In genomic region chr1:241141666-241142065, GRCh38 we compare ENCODE assay signal across 5 cellular contexts.
DNase-seq lines count a peak whose midpoint lies in the region; FAIRE-seq and TF ChIP-seq lines count a peak whose summit lies in the region.
"Not testable (repeated sequence)": the region's sequence is repeated elsewhere in the genome, so short reads cannot be mapped to it uniquely, and the experiment has no call there.

No MANE protein-coding gene starts in this region.

- not testable (repeated sequence) for H3K27ac ChIP-seq in esophagus muscularis mucosa (replicated peaks in 1 of 4); liver (ENCODE audit: low read depth in 1 of 2, low read length in 2 of 2); small intestine (ENCODE audit: low read depth in 1 of 2, low read length in 1 of 2)

- H3K9me3 ChIP-seq in esophagus muscularis mucosa; liver (ENCODE audit: control insufficient read depth in 4 of 4, low read length in 3 of 4); small intestine (ENCODE audit: control insufficient read depth, low read depth): not testable (repeated sequence)

- FAIRE-seq in HTR-8/SVneo (lab: Jason Lieb, UNC), result peak; percentile 66
- not testable (repeated sequence) for FAIRE-seq in small intestine (lab: Jason Lieb, UNC)

- not testable (repeated sequence) for TF ChIP-seq POLR2A in esophagus muscularis mucosa (IDR thresholded peaks at IDR 0.05; ENCODE audit: low read depth)

- not testable (repeated sequence) for H3K36me3 ChIP-seq in esophagus muscularis mucosa; liver (ENCODE audit: control insufficient read depth in 4 of 4, insufficient read depth in 3 of 4, low read depth in 1 of 4, low read length in 3 of 4); small intestine (ENCODE audit: control insufficient read depth in 2 of 2, insufficient read depth in 2 of 2, low read length in 2 of 2)

- H3K9ac ChIP-seq in liver (ENCODE audit: low read depth in 1 of 2, low read length in 2 of 2), result not testable (repeated sequence)

- 82% methylated on average over 3 of the region's 3 CpGs for WGBS in esophagus muscularis mucosa
- 62% methylated on average over 3 of the region's 3 CpGs for WGBS in liver
- WGBS in small intestine, 3 donors, result 12 to 56% (median 32%) methylated on average over 3 of the region's 3 CpGs

- intact Hi-C loops in esophagus muscularis mucosa (cut with DNase I), result not testable (repeated sequence)

- not testable (repeated sequence) for H3K27me3 ChIP-seq in esophagus muscularis mucosa; liver (ENCODE audit: control insufficient read depth in 4 of 4, insufficient read depth in 4 of 4, low read length in 3 of 4); small intestine (ENCODE audit: control insufficient read depth in 2 of 2, insufficient read depth in 2 of 2, low read length in 2 of 2)

- not testable (repeated sequence) for DNase-seq in HTR-8/SVneo (ENCODE audit: insufficient read length, low spot score)
- peak; percentile 88 for DNase-seq in esophagus muscularis mucosa (ENCODE audit: extremely low spot score)
- DNase-seq in islet precursor cell, result peak; percentile 4
- DNase-seq in small intestine, result peak; percentile 75

- not testable (repeated sequence) for H3K4me1 ChIP-seq in esophagus muscularis mucosa; liver (ENCODE audit: control insufficient read depth in 4 of 4, insufficient read depth in 4 of 4, low read length in 3 of 4); small intestine (ENCODE audit: control insufficient read depth in 2 of 2, insufficient read depth in 1 of 2, low read depth in 1 of 2, low read length in 1 of 2)

- TF ChIP-seq CTCF in esophagus muscularis mucosa (IDR thresholded peaks at IDR 0.05); liver (IDR thresholded peaks at IDR 0.05; ENCODE audit: low read depth, low read length, missing input control): not testable (repeated sequence)

- TF ChIP-seq EP300 in esophagus muscularis mucosa (IDR thresholded peaks at IDR 0.05), result not testable (repeated sequence)

- not testable (repeated sequence) for H3K4me3 ChIP-seq in esophagus muscularis mucosa; liver (ENCODE audit: low read depth in 1 of 3, low read length in 3 of 3); small intestine (ENCODE audit: low read depth in 1 of 2, low read length in 2 of 2)

- TF ChIP-seq RAD21 in liver (IDR thresholded peaks at IDR 0.05), result not testable (repeated sequence)

TF ChIP-seq in liver, 16 proteins besides CTCF, POLR2A, EP300 and RAD21:
- peak; percentile 12 to 20 for TF ChIP-seq HNF4A (conservative IDR thresholded peaks at IDR 0.05)
